Comparison of ENCODE assay signal across 8 cellular contexts in the genomic region with DNA sequence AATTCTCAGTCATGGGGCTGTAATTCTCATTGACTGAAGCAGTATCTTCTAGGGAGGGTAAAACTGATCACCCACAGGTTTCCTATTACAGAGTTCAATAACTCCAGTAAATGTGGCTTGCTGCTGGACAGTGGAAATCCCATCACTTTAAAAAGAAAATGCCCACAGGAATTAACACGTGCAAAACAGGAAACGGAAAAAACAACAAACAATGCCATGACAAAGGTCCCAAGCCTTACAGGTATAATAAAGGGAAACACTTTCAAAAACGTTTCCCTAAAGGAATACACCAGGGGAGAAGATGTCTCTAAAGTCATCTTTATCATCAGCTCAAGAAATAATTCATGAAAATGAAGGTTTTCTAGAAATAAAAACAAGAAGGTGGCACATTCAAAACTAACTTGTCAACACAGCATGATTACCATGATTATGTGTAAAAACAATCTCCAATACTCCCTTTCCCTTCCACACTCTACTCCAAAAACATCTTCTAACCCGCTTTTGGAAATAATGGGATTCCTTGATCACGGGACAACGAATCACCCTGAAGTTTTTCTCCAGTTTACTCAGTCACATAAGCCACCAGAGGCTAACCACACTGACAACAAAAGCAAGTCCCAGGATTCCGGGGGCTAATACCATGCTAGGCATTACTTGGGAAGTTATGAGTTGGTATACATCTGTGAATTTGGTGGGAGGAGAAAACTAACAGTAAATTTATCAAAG.
DNase-seq lines count a peak whose midpoint lies in the region; ATAC-seq and TF ChIP-seq lines count a peak whose summit lies in the region.

No MANE protein-coding gene starts in this region.

- peaks cover 65% of the 10 kb centered on the region for H4K20me1 ChIP-seq in neural progenitor cell (ENCODE audit: low read depth)

- CTCF ChIA-PET in Calu3 (lab: Charles Lee): interaction anchor here (0.5 to 0.6 kb wide), 2 partner anchors 74 to 585 kb away, joined by 3 read pairs; no protein-coding TSS in a partner anchor

- no peaks in the 10 kb centered on the region for H3K27me3 ChIP-seq in colonic mucosa
- H3K27me3 ChIP-seq in neural progenitor cell: no peaks in the 10 kb centered on the region
- no peaks in the 10 kb centered on the region for H3K27me3 ChIP-seq in ovary

- peaks cover 100% of the 10 kb centered on the region for H3K79me2 ChIP-seq in neural progenitor cell (ENCODE audit: low read depth)

- H3K9ac ChIP-seq in colonic mucosa (ENCODE audit: low read depth in 2 of 2, low read length in 2 of 2) (no peak overlapping the region), neural progenitor cell (no peak overlapping the region)

- DNase-seq in colonic mucosa (no peak), neural progenitor cell (ENCODE audit: low spot score) (peak; percentile 46), ovary (no peak), mucosa of descending colon (no peak), Calu3 (no peak)
- no peak for DNase-seq in activated T-cell treated with anti-CD3 and anti-CD28 coated beads, Interleukin-2, amount 50 U/mL, for 4 hours

- no TSS peak for BruUV-seq in Calu3 (replicated peaks; lab: Mats Ljungman, UMichigan)

- peaks cover 9% of the 10 kb centered on the region for H3K36me3 Mint-ChIP-seq in neural progenitor cell
- H3K36me3 Mint-ChIP-seq in activated T-cell treated with anti-CD3 and anti-CD28 coated beads, Interleukin-2, amount 50 U/mL, for 4 hours (ENCODE audit: insufficient read depth): no peaks in the 10 kb centered on the region
- no peaks in the 10 kb centered on the region for H3K36me3 Mint-ChIP-seq in Calu3 (ENCODE audit: insufficient read depth, unreplicated experiment)

- no peak for TF ChIP-seq EP300 in ovary (IDR thresholded peaks at IDR 0.05)

- peak overlapping the region; percentile 32 for H3K4me2 ChIP-seq in neural progenitor cell

- TF ChIP-seq POLR2A in ovary (IDR thresholded peaks at IDR 0.05): no peak

- peaks cover 31% of the 10 kb centered on the region for H3F3A ChIP-seq in neural progenitor cell (ENCODE audit: low read depth)

- peak overlapping the region; percentile 26; the same call in 1 of the 2 replicates for H3K4me3 ChIP-seq in GM08714 (ENCODE audit: low read length)
- no peak overlapping the region for H3K4me3 ChIP-seq in colonic mucosa
- H3K4me3 ChIP-seq in neural progenitor cell: no peak overlapping the region
- no peak overlapping the region for H3K4me3 ChIP-seq in ovary
- no peak overlapping the region for H3K4me3 ChIP-seq in mucosa of descending colon

- H3K27ac ChIP-seq in colonic mucosa: peak overlapping the region; percentile 57
- H3K27ac ChIP-seq in neural progenitor cell: peak overlapping the region; percentile 71
- H3K27ac ChIP-seq in ovary: peak overlapping the region in 1 of 2 donors; percentile 64

- peaks cover 3% of the 10 kb centered on the region for H3K9me3 Mint-ChIP-seq in neural progenitor cell
- no peaks in the 10 kb centered on the region for H3K9me3 Mint-ChIP-seq in activated T-cell treated with anti-CD3 and anti-CD28 coated beads, Interleukin-2, amount 50 U/mL, for 4 hours
- H3K9me3 Mint-ChIP-seq in Calu3 (ENCODE audit: low read depth, unreplicated experiment): no peaks in the 10 kb centered on the region

- peaks cover 67% of the 10 kb centered on the region for H3K4me1 Mint-ChIP-seq in neural progenitor cell
- H3K4me1 Mint-ChIP-seq in activated T-cell treated with anti-CD3 and anti-CD28 coated beads, Interleukin-2, amount 50 U/mL, for 4 hours (ENCODE audit: low read depth): peaks cover 5% of the 10 kb centered on the region
- H3K4me1 Mint-ChIP-seq in Calu3 (ENCODE audit: low read depth, unreplicated experiment): no peaks in the 10 kb centered on the region

- H2AFZ ChIP-seq in neural progenitor cell (replicated peaks): no peak overlapping the region

- peak overlapping the region; percentile 93 for H3K27ac Mint-ChIP-seq in neural progenitor cell
- no peak overlapping the region for H3K27ac Mint-ChIP-seq in Calu3 (ENCODE audit: unreplicated experiment)

- H3K27me3 Mint-ChIP-seq in neural progenitor cell (ENCODE audit: insufficient read depth, low read depth) (peaks cover 4% of the 10 kb centered on the region), Calu3 (ENCODE audit: unreplicated experiment) (no peaks in the 10 kb centered on the region)
- peaks cover 4% of the 10 kb centered on the region for H3K27me3 Mint-ChIP-seq in activated T-cell treated with anti-CD3 and anti-CD28 coated beads, Interleukin-2, amount 50 U/mL, for 4 hours (ENCODE audit: low read depth)

- H3K9me3 ChIP-seq in colonic mucosa (no peaks in the 10 kb centered on the region), neural progenitor cell (ENCODE audit: low read depth) (no peaks in the 10 kb centered on the region), ovary (no peaks in the 10 kb centered on the region), mucosa of descending colon (no peaks in the 10 kb centered on the region)

- H3K4me1 ChIP-seq in colonic mucosa (no peaks in the 10 kb centered on the region), neural progenitor cell (peaks cover 79% of the 10 kb centered on the region), ovary (ENCODE audit: insufficient read depth) (peaks cover 3% of the 10 kb centered on the region), mucosa of descending colon (ENCODE audit: low read depth) (no peaks in the 10 kb centered on the region)

- WGBS in ovary, 3 donors: 12 to 37% (median 22%) methylated on average over 7 of the region's 7 CpGs

- H3K36me3 ChIP-seq in colonic mucosa (no peaks in the 10 kb centered on the region), neural progenitor cell (no peaks in the 10 kb centered on the region), ovary (no peaks in the 10 kb centered on the region), mucosa of descending colon (ENCODE audit: low read depth) (peaks cover 5% of the 10 kb centered on the region)

- TF ChIP-seq CTCF in colonic mucosa (IDR thresholded peaks at IDR 0.05) (no peak), neural progenitor cell (IDR thresholded peaks at IDR 0.05) (no peak), ovary (IDR thresholded peaks at IDR 0.05) (no peak), mucosa of descending colon (IDR thresholded peaks at IDR 0.05) (no peak), Calu3 (IDR thresholded peaks at IDR 0.05; ENCODE audit: unreplicated experiment) (no peak)

- intact Hi-C loops in colonic mucosa (cut with DNase I) (loop anchor here (10.0 kb wide), 1 partner anchor 185 kb away; no protein-coding TSS in a partner anchor), ovary (cut with DNase I) (loop anchor here (2.0 to 10.0 kb wide), 6 partner anchors 165 to 1157 kb away; a partner anchor contains a TSS), mucosa of descending colon (cut with DNase I, micrococcal nuclease) (loop anchor here (10.0 kb wide), 4 partner anchors 165 to 1155 kb away; a partner anchor contains a TSS), Calu3 (cut with micrococcal nuclease; ENCODE audit: unreplicated experiment) (loop anchor here (5.0 to 10.0 kb wide), 2 partner anchors 442 to 895 kb away; no protein-coding TSS in a partner anchor)

- ATAC-seq in HG02938 (IDR thresholded peaks at IDR 0.05; ENCODE audit: unreplicated experiment) (peak; percentile 21), mucosa of descending colon (no peak)
- ATAC-seq in activated T-cell treated with anti-CD3 and anti-CD28 coated beads, Interleukin-2, amount 50 U/mL, for 4 hours: no peak

- H3K4me3 Mint-ChIP-seq in neural progenitor cell (peak overlapping the region; percentile 41), Calu3 (ENCODE audit: low read depth, unreplicated experiment) (no peak overlapping the region)
- H3K4me3 Mint-ChIP-seq in activated T-cell treated with anti-CD3 and anti-CD28 coated beads, Interleukin-2, amount 50 U/mL, for 4 hours: no peak overlapping the region
